1 cellular context compared by ENCODE assay signal in genomic region chr19:14529254-14530004, GRCh38.
A peak's percentile ranks its signal among the peaks of the same experiment; 100 is the strongest.
TF ChIP-seq lines count a peak whose summit lies in the region.

TSS of gene TECR (plus strand) at chr19:14529594. CDS start at chr19:14529697, 103 bp downstream.

TF ChIP-seq in HepG2, 621 proteins besides CTCF, POLR2A, EP300 and RAD21 (continued from another document):
- TF ChIP-seq ZNF512 (CRISPR knock-in tag; IDR thresholded peaks at IDR 0.05) (no peak), SMAD3 (CRISPR knock-in tag; IDR thresholded peaks at IDR 0.05) (peak; percentile 43; the same call in 1 of the 2 replicates), SMAD9 (CRISPR knock-in tag; IDR thresholded peaks at IDR 0.05) (peak; percentile 57; the same call in 1 of the 2 replicates), SMARCC2 (IDR thresholded peaks at IDR 0.05) (no peak), THYN1 (CRISPR knock-in tag; IDR thresholded peaks at IDR 0.05; ENCODE audit: borderline replicate concordance, low read depth) (no peak), ETV6 (CRISPR knock-in tag; conservative IDR thresholded peaks at IDR 0.05) (peak; percentile 29; the same call in 1 of the 2 replicates), XRCC5 (optimal IDR thresholded peaks at IDR 0.05; ENCODE audit: low read length) (peak; percentile 85), ZBTB25 (CRISPR knock-in tag; IDR thresholded peaks at IDR 0.05) (no peak), ZNF800 (CRISPR knock-in tag; IDR thresholded peaks at IDR 0.05) (no peak), ZBTB7A (CRISPR knock-in tag; IDR thresholded peaks at IDR 0.05) (peak; percentile 30; the same call in 1 of the 2 replicates), PHF20 (CRISPR knock-in tag; IDR thresholded peaks at IDR 0.05) (peak; percentile 56; the same call in 1 of the 2 replicates), FIP1L1 (IDR thresholded peaks at IDR 0.05; ENCODE audit: borderline replicate concordance, insufficient read depth, low read depth, low read length) (no peak), ZNF160 (CRISPR knock-in tag; IDR thresholded peaks at IDR 0.05) (no peak), KLF11 (CRISPR knock-in tag; IDR thresholded peaks at IDR 0.05) (no peak), TBL1XR1 (IDR thresholded peaks at IDR 0.05; ENCODE audit: borderline replicate concordance, low read length, partially characterized antibody) (no peak), HNF1B (CRISPR knock-in tag; IDR thresholded peaks at IDR 0.05) (peak; percentile 89), ZSCAN5A (CRISPR knock-in tag; IDR thresholded peaks at IDR 0.05; ENCODE audit: borderline replicate concordance) (no peak; the same call in 1 of the 2 replicates), MAFF (IDR thresholded peaks at IDR 0.05; ENCODE audit: low read depth, low read length) (peak; percentile 22; the same call in 1 of the 2 replicates), POGK (CRISPR knock-in tag; conservative IDR thresholded peaks at IDR 0.05) (no peak; the same call in 1 of the 2 replicates), HES4 (CRISPR knock-in tag; IDR thresholded peaks at IDR 0.05; ENCODE audit: borderline replicate concordance) (no peak), ZNF205 (CRISPR knock-in tag; IDR thresholded peaks at IDR 0.05) (no peak; the same call in 1 of the 2 replicates), PLRG1 (conservative IDR thresholded peaks at IDR 0.05) (no peak), CHCHD3 (CRISPR knock-in tag; IDR thresholded peaks at IDR 0.05) (no peak), ZNF879 (CRISPR knock-in tag; IDR thresholded peaks at IDR 0.05) (no peak), ZNF691 (CRISPR knock-in tag; IDR thresholded peaks at IDR 0.05; ENCODE audit: borderline replicate concordance, low read depth) (no peak), ZNF253 (CRISPR knock-in tag; IDR thresholded peaks at IDR 0.05; ENCODE audit: borderline replicate concordance) (no peak), HINFP (CRISPR knock-in tag; IDR thresholded peaks at IDR 0.05; ENCODE audit: low read depth) (no peak), ATM (IDR thresholded peaks at IDR 0.05; ENCODE audit: borderline replicate concordance) (no peak)
